7 cellular contexts compared by ENCODE assay signal in the genomic region with DNA sequence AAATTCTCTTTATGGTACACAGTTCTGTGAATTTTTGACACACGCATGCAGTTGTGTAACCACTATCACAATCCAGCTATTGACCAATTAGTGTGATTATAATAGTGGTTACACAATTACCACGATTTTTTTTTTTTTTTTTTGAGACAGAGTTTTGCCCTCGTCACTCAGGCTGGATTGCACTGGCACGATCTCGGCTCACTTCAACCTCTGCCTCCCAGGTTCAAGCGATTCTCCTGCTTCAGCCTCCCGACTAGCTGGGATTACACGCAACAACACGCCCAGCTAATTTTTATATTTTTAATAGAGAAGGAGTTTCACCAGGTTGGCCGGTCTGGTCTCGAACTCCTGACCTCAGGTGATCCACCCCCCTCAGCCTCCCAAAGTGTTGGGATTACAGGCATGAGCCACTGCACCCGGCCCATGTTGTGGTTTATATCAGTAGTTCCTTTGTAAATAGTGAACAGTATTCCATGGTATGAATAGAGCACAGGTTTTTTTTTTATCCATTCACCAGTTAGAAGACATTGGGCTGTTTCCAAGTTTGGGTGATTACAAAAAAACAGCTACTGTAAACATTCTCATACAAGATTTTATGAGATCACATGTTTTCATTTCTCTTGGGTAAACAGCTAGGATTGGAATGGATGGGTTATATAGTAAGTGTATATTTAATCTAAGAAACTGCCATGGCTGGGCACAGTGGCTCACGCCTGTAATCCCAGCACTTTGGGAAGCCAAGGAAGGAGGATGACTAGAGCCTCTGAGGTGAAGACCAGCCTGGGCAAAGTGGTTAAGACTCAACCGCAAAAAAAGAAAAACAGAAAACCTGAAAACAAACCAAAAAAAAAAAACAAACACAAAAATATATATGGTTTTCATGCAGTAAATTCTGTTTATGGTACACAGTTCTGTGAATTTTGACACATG. TPM values are rescaled to one million over a fixed set of nuclear protein-coding genes. Genes with fewer than 3 reads are reported as not detected.
"Had no signal": no experiment of that assay in that cellular context is flagged by ENCODE, and none has a peak within 500 bp of the region (broad histone marks: within the 10 kb centered on the region; RNA-seq: fewer than 3 reads in every experiment).

No MANE protein-coding gene starts in this region.

RNA-seq across cellular contexts. Expression of a gene that starts 17.0 kb away (rescaled TPM):
- total RNA-seq: activated CD4-positive, alpha-beta memory T cell treated with anti-CD3 and anti-CD28 coated beads, Interleukin-2, amount 10 ng/mL, durations not matched to agents 7 days and 5 days; activated CD4-positive, alpha-beta T cell treated with anti-CD3 and anti-CD28 coated beads, Interleukin-2, amount 10 ng/mL, durations not matched to agents 24 days and 14 days; activated naive CD4-positive, alpha-beta T cell treated with anti-CD3 and anti-CD28 coated beads for 36 hours; activated naive CD8-positive, alpha-beta T cell treated with anti-CD3 and anti-CD28 coated beads, Interleukin-2, amount 10 ng/mL, durations not matched to agents 7 days and 5 days; activated T-cell treated with anti-CD3 and anti-CD28 coated beads, Interleukin-2, amount 50 U/mL, for 72 hours; naive thymus-derived CD8-positive, alpha-beta T cell; T-helper 2 cell treated with Interferon-gamma antibody and Interleukin-4, amounts not matched to agents 100 ng/mL and 5 ng/mL, for 36 hours had no signal
- polyA plus RNA-seq: naive thymus-derived CD8-positive, alpha-beta T cell had no signal
